In the genomic region with DNA sequence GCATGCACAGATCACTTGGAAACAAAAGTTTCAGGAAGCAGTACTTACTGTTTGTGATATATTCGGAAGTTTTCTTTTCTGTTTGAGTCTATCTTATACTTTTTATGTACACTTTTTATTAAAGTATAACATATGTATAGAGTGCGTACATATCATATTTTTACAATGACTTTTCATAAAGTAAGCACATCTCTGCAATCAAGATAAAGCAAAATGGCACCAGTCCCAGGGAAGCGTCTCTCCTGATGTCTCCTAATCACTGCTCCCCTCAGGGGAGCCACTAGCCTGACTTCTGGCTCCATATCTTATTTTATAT, we compare ENCODE assay signal across 19 cellular contexts. TPM values are rescaled to one million over a fixed set of nuclear protein-coding genes. Genes with fewer than 3 reads are reported as not detected.
DNase-seq lines count a peak whose midpoint lies in the region; ATAC-seq and TF ChIP-seq lines count a peak whose summit lies in the region.
"Had no signal": no experiment of that assay in that cellular context is flagged by ENCODE, and none has a peak within 500 bp of the region (broad histone marks: within the 10 kb centered on the region; RNA-seq: fewer than 3 reads in every experiment).

No MANE protein-coding gene starts in this region.

- peak overlapping the region in 1 of 2 donors; percentile 32 for H3K4me3 Mint-ChIP-seq in activated T-cell treated with anti-CD3 and anti-CD28 coated beads, Interleukin-2, amount 50 U/mL, for 72 hours
- no peak overlapping the region for H3K4me3 Mint-ChIP-seq in activated T-cell treated with anti-CD3 and anti-CD28 coated beads, Interleukin-2, amount 50 U/mL, for 4 hours
- no peak overlapping the region for H3K4me3 Mint-ChIP-seq in effector memory CD8-positive, alpha-beta T cell
- H3K4me3 Mint-ChIP-seq: GM23338 had no signal

- DNase-seq in activated T-cell treated with anti-CD3 and anti-CD28 coated beads, Interleukin-2, amount 50 U/mL, for 72 hours: no peak
- DNase-seq in activated T-cell treated with anti-CD3 and anti-CD28 coated beads, Interleukin-2, amount 50 U/mL, for 4 hours: no peak
- no peak for DNase-seq in colonic mucosa
- DNase-seq in right lobe of liver: no peak
- DNase-seq in tibial artery: no peak
- no peak for DNase-seq in effector memory CD8-positive, alpha-beta T cell
- no peak for DNase-seq in SK-N-DZ (ENCODE audit: low spot score)
- DNase-seq: AML-193, DMS79, HCEC 1CT, NCI-H187, NCI-H2107, NCI-H2227 treated with DMSO at 0.1 percent for 48 hours, NCI-H524 had no signal

- H3K27me3 Mint-ChIP-seq in activated T-cell treated with anti-CD3 and anti-CD28 coated beads, Interleukin-2, amount 50 U/mL, for 72 hours (ENCODE audit: low read depth): no peaks in the 10 kb centered on the region
- H3K27me3 Mint-ChIP-seq in activated T-cell treated with anti-CD3 and anti-CD28 coated beads, Interleukin-2, amount 50 U/mL, for 4 hours (ENCODE audit: low read depth): no peaks in the 10 kb centered on the region
- H3K27me3 Mint-ChIP-seq in effector memory CD8-positive, alpha-beta T cell: no peaks in the 10 kb centered on the region

- no peaks in the 10 kb centered on the region for H3K9me3 Mint-ChIP-seq in activated T-cell treated with anti-CD3 and anti-CD28 coated beads, Interleukin-2, amount 50 U/mL, for 72 hours
- no peaks in the 10 kb centered on the region for H3K9me3 Mint-ChIP-seq in activated T-cell treated with anti-CD3 and anti-CD28 coated beads, Interleukin-2, amount 50 U/mL, for 4 hours
- no peaks in the 10 kb centered on the region for H3K9me3 Mint-ChIP-seq in effector memory CD8-positive, alpha-beta T cell
- H3K9me3 Mint-ChIP-seq: GM23338 had no signal

- WGBS in right lobe of liver (ENCODE audit: insufficient coverage, low coverage, low lambda C conversion rate, missing lambda C conversion rate): 41% methylated on average over 3 of the region's 3 CpGs

- peak overlapping the region; percentile 6 for H3K27ac Mint-ChIP-seq in activated T-cell treated with anti-CD3 and anti-CD28 coated beads, Interleukin-2, amount 50 U/mL, for 72 hours
- H3K27ac Mint-ChIP-seq in effector memory CD8-positive, alpha-beta T cell: no peak overlapping the region

- H3K27ac ChIP-seq in colonic mucosa (peak overlapping the region; percentile 41), right lobe of liver (peak overlapping the region; percentile 33 to 92 (median 51)), tibial artery (peak overlapping the region; percentile 16 to 46)
- H3K27ac ChIP-seq: 22Rv1, C4-2B had no signal

- ATAC-seq in activated T-cell treated with anti-CD3 and anti-CD28 coated beads, Interleukin-2, amount 50 U/mL, for 72 hours (replicated peaks in 1 of 2): no peak
- ATAC-seq in activated T-cell treated with anti-CD3 and anti-CD28 coated beads, Interleukin-2, amount 50 U/mL, for 4 hours: no peak
- no peak for ATAC-seq in right lobe of liver
- no peak for ATAC-seq in effector memory CD8-positive, alpha-beta T cell (replicated peaks)
- ATAC-seq in HG02870 (IDR thresholded peaks at IDR 0.05; ENCODE audit: unreplicated experiment): no peak
- ATAC-seq: K562 had no signal

- H3K9ac ChIP-seq in colonic mucosa (ENCODE audit: low read depth in 2 of 2, low read length in 2 of 2): no peak overlapping the region

- peaks cover 61% of the 10 kb centered on the region for H3K4me1 Mint-ChIP-seq in activated T-cell treated with anti-CD3 and anti-CD28 coated beads, Interleukin-2, amount 50 U/mL, for 72 hours (ENCODE audit: low read depth)
- H3K4me1 Mint-ChIP-seq in activated T-cell treated with anti-CD3 and anti-CD28 coated beads, Interleukin-2, amount 50 U/mL, for 4 hours (ENCODE audit: low read depth): peaks cover 61% of the 10 kb centered on the region
- peaks cover 50 to 72% of the 10 kb centered on the region in 2 donors for H3K4me1 Mint-ChIP-seq in effector memory CD8-positive, alpha-beta T cell (ENCODE audit: low read depth in 2 of 2)

- peaks cover 0 to 2% of the 10 kb centered on the region in 2 donors for H3K36me3 Mint-ChIP-seq in activated T-cell treated with anti-CD3 and anti-CD28 coated beads, Interleukin-2, amount 50 U/mL, for 72 hours (ENCODE audit: insufficient read depth in 2 of 2)
- H3K36me3 Mint-ChIP-seq in activated T-cell treated with anti-CD3 and anti-CD28 coated beads, Interleukin-2, amount 50 U/mL, for 4 hours (ENCODE audit: insufficient read depth): peaks cover 16% of the 10 kb centered on the region
- H3K36me3 Mint-ChIP-seq in effector memory CD8-positive, alpha-beta T cell (ENCODE audit: insufficient read depth): peaks cover 15% of the 10 kb centered on the region

- peaks cover 6% of the 10 kb centered on the region for H3K4me1 ChIP-seq in colonic mucosa
- peaks cover 0 to 79% (median 34%) of the 10 kb centered on the region in 4 donors for H3K4me1 ChIP-seq in right lobe of liver
- H3K4me1 ChIP-seq in tibial artery: peaks cover 0 to 96% (median 62%) of the 10 kb centered on the region in 4 donors

- intact Hi-C loops in colonic mucosa (cut with DNase I) (no loop called here), right lobe of liver (cut with DNase I) (no loop called here), tibial artery (cut with DNase I; ENCODE audit: low total_unique reads) (no loop called here)

- TF ChIP-seq CTCF in colonic mucosa (IDR thresholded peaks at IDR 0.05) (no peak), right lobe of liver (IDR thresholded peaks at IDR 0.05) (no peak), tibial artery (IDR thresholded peaks at IDR 0.05) (no peak)

- H3K27me3 ChIP-seq in colonic mucosa (no peaks in the 10 kb centered on the region), right lobe of liver (no peaks in the 10 kb centered on the region), tibial artery (no peaks in the 10 kb centered on the region)

- H3K36me3 ChIP-seq in colonic mucosa: no peaks in the 10 kb centered on the region
- H3K36me3 ChIP-seq in right lobe of liver: no peaks in the 10 kb centered on the region
- peaks cover 0 to 5% (median 0%) of the 10 kb centered on the region in 3 donors for H3K36me3 ChIP-seq in tibial artery

- H3K9me3 ChIP-seq in colonic mucosa (no peaks in the 10 kb centered on the region), right lobe of liver (no peaks in the 10 kb centered on the region), tibial artery (no peaks in the 10 kb centered on the region)

- TF ChIP-seq POLR2A in right lobe of liver (IDR thresholded peaks at IDR 0.05): no peak

- H3K4me3 ChIP-seq in colonic mucosa (no peak overlapping the region), right lobe of liver (no peak overlapping the region), tibial artery (no peak overlapping the region)
- H3K4me3 ChIP-seq: GM23338, K562 had no signal

RNA-seq across cellular contexts. Expression of a gene that starts 26.3 kb away (rescaled TPM):
- 10 to 100 TPM; 62.0 to 67.2 TPM for total RNA-seq in activated T-cell treated with anti-CD3 and anti-CD28 coated beads, Interleukin-2, amount 50 U/mL, for 72 hours
- 10 to 100 TPM; 31.3 to 37.6 (median 35.3) TPM for total RNA-seq in activated T-cell treated with anti-CD3 and anti-CD28 coated beads, Interleukin-2, amount 50 U/mL, for 4 hours
- total RNA-seq in colonic mucosa (10 to 100 TPM; 31.7 to 44.3 TPM), right lobe of liver (10 to 100 TPM; 13.7 to 42.3 (median 31.6) TPM)
- polyA plus RNA-seq in SK-N-DZ (2014; cell fraction: cytosol; rRNA removed): 28.5 and 28.7 TPM in 2 replicates
- 30.6 and 32.0 TPM in 2 replicates for polyA plus RNA-seq in SK-N-DZ (2014; cell fraction: nucleus; rRNA removed)

RNA-seq across cellular contexts. Expression of a gene that starts 33.4 kb away (rescaled TPM):
- total RNA-seq in activated T-cell treated with anti-CD3 and anti-CD28 coated beads, Interleukin-2, amount 50 U/mL, for 72 hours: 100 to 1,000 TPM; 383 to 474 TPM
- 100 to 1,000 TPM; 368 to 469 (median 411) TPM for total RNA-seq in activated T-cell treated with anti-CD3 and anti-CD28 coated beads, Interleukin-2, amount 50 U/mL, for 4 hours
- 100 to 1,000 TPM in 1 of 2 donors, 10 to 100 TPM in 1; 59.0 to 204 TPM for total RNA-seq in colonic mucosa
- total RNA-seq in right lobe of liver: 10 to 100 TPM; 14.8 to 56.1 (median 16.1) TPM
- 918 and 1,013 TPM in 2 replicates for polyA plus RNA-seq in SK-N-DZ (2014; cell fraction: cytosol; rRNA removed)
- polyA plus RNA-seq in SK-N-DZ (2014; cell fraction: nucleus; rRNA removed): 512 and 516 TPM in 2 replicates

RNA-seq across cellular contexts. Expression of a gene that starts 40.2 kb away (rescaled TPM):
- total RNA-seq in activated T-cell treated with anti-CD3 and anti-CD28 coated beads, Interleukin-2, amount 50 U/mL, for 72 hours: 10 to 100 TPM; 70.9 to 71.9 TPM
- 10 to 100 TPM; 54.0 to 63.6 (median 59.7) TPM for total RNA-seq in activated T-cell treated with anti-CD3 and anti-CD28 coated beads, Interleukin-2, amount 50 U/mL, for 4 hours
- total RNA-seq in colonic mucosa: 10 to 100 TPM; 54.0 to 80.3 TPM
- 10 to 100 TPM; 60.5 to 88.1 (median 71.5) TPM for total RNA-seq in right lobe of liver
- polyA plus RNA-seq in SK-N-DZ (2014; cell fraction: cytosol; rRNA removed): 131 and 142 TPM in 2 replicates
- 70.4 and 71.7 TPM in 2 replicates for polyA plus RNA-seq in SK-N-DZ (2014; cell fraction: nucleus; rRNA removed)
